Comparison of ENCODE assay signal across 8 cellular contexts in genomic region chr9:76987594-76988200, GRCh38. TPM values are rescaled to one million over a fixed set of nuclear protein-coding genes. Genes with fewer than 3 reads are reported as not detected.
DNase-seq lines count a peak whose midpoint lies in the region; ATAC-seq, FAIRE-seq and TF ChIP-seq lines count a peak whose summit lies in the region.

No MANE protein-coding gene starts in this region.

- no peaks in the 10 kb centered on the region for H3K9me2 ChIP-seq in PC-9 (ENCODE audit: insufficient read depth)

- 46 to 55% methylated on average over 3 of the region's 3 CpGs for WGBS in pancreas, 2 donors

- POLR2A ChIA-PET in PC-9 (lab: Charles Lee; ENCODE audit: unreplicated experiment) = no interaction called here

- H3K27ac ChIP-seq in PC-9 (no peak overlapping the region), pancreas (no peak overlapping the region)

- H3K4me2 ChIP-seq in PC-9 = no peak overlapping the region

- intact Hi-C loops in PC-9 (cut with micrococcal nuclease; ENCODE audit: unreplicated experiment) = loop anchor here (1.0 to 5.0 kb wide), 3 partner anchors 177 to 540 kb away; no protein-coding TSS in a partner anchor
- intact Hi-C loops in pancreas (cut with DNase I) = no loop called here

- no peaks in the 10 kb centered on the region for H4K20me1 ChIP-seq in PC-9 (ENCODE audit: insufficient read depth)

- FAIRE-seq in pancreas (lab: Jason Lieb, UNC) = peak; percentile 41

- DNase-seq in GM06990 (ENCODE audit: extremely low read depth, insufficient read length) (no peak), HT-29 (ENCODE audit: low spot score) (peak; percentile 68), PC-9 (peak in 1 of 2 experiments; percentile 21), erythroblast (lab: John Stamatoyannopoulos, UW) (peak; percentile 15 to 39), pancreas (peak in 1 of 6 donors; percentile 32), occipital lobe (lab: John Stamatoyannopoulos, UW) (no peak), T-helper 9 cell (no peak)

- H3K36me3 ChIP-seq in GM06990 (ENCODE audit: control insufficient read depth, insufficient read depth, low read length) (no peaks in the 10 kb centered on the region), PC-9 (ENCODE audit: low read depth) (no peaks in the 10 kb centered on the region), pancreas (no peaks in the 10 kb centered on the region)

- ATAC-seq in pancreas = peak in 3 of 4 donors; percentile 73 to 74 (median 74)
- no peak for ATAC-seq in esophagus mucosa

- CTCF ChIA-PET in PC-9 (lab: Charles Lee) = interaction anchor here (1.7 kb wide), 1 partner anchor 177 kb away, joined by 10 read pairs; no protein-coding TSS in a partner anchor

- H3K4me3 ChIP-seq in GM06990 (replicated peaks; ENCODE audit: low read depth, low read length) (no peak overlapping the region), PC-9 (no peak overlapping the region), pancreas (no peak overlapping the region)

- TF ChIP-seq CTCF in GM06990 (IDR thresholded peaks at IDR 0.05; ENCODE audit: insufficient read depth, low read length, poor library complexity, severe bottlenecking) = peak; percentile 61
- peak; percentile 63 for TF ChIP-seq CTCF in PC-9 (conservative IDR thresholded peaks at IDR 0.05)
- no peak for TF ChIP-seq CTCF in pancreas (IDR thresholded peaks at IDR 0.05)

- TF ChIP-seq POLR2A in erythroblast (IDR thresholded peaks at IDR 0.05; ENCODE audit: low read length) = no peak

- no peak overlapping the region for H2AFZ ChIP-seq in PC-9

- H3K9me3 ChIP-seq in PC-9 (ENCODE audit: insufficient read depth, low read depth) (no peaks in the 10 kb centered on the region), pancreas (no peaks in the 10 kb centered on the region)

- no peaks in the 10 kb centered on the region; the same call in 1 of the 2 replicates for H3K27me3 ChIP-seq in GM06990 (replicated peaks; ENCODE audit: control insufficient read depth, insufficient read depth, low read length)
- H3K27me3 ChIP-seq in PC-9 (ENCODE audit: insufficient read depth, low read depth) = peaks cover 35% of the 10 kb centered on the region
- H3K27me3 ChIP-seq in pancreas = peaks cover 0 to 3% (median 0%) of the 10 kb centered on the region in 4 donors

- no TSS peak for BruUV-seq in PC-9 (replicated peaks; lab: Mats Ljungman, UMichigan)

- no peaks in the 10 kb centered on the region for H3K79me2 ChIP-seq in PC-9 (ENCODE audit: low read depth)

- H3F3A ChIP-seq in PC-9 (ENCODE audit: insufficient read depth, low read depth) = no peaks in the 10 kb centered on the region

- H3K4me1 ChIP-seq in PC-9 (replicated peaks; ENCODE audit: insufficient read depth) (no peaks in the 10 kb centered on the region), pancreas (no peaks in the 10 kb centered on the region)

RNA-seq across cellular contexts. Expression of gene FOXB2, which starts 31.8 kb away (rescaled TPM):
- not detected in 2 replicates for total RNA-seq in HT-29 (2014; rRNA removed; shearing (Covaris generic))
- total RNA-seq in PC-9 (2021) (not detected in 2 replicates), pancreas (not detected), occipital lobe (not detected), esophagus mucosa (not detected)
- polyA plus RNA-seq in pancreas = not detected

Comparison
In these comparisons a context has a peak if more than half of its experiments do, and no peak if none do; other contexts are left out.
1. DNase-seq: peak in HT-29 (single experiment) and erythroblast (2 of 2); none in GM06990 (single experiment), occipital lobe (single experiment) and T-helper 9 cell (single experiment).
2. CTCF ChIP-seq: peak in GM06990 (single experiment) and PC-9 (single experiment); none in pancreas (0 of 4).